ENCODE assay signal across 1 cellular context in genomic region chr21:43740497-43741156, GRCh38.
TF ChIP-seq lines count a peak whose summit lies in the region.

No MANE protein-coding gene starts in this region.

TF ChIP-seq in GM12878, 131 proteins besides CTCF, POLR2A, EP300 and RAD21 (continued from another document):
- TF ChIP-seq PBX3 (IDR thresholded peaks at IDR 0.05; ENCODE audit: insufficient replicate concordance, low read depth, low read length) (no peak), NFYA (IDR thresholded peaks at IDR 0.05; ENCODE audit: borderline replicate concordance, low read depth, low read length) (no peak), ZNF207 (IDR thresholded peaks at IDR 0.05; ENCODE audit: borderline replicate concordance) (no peak), BHLHE40 (IDR thresholded peaks at IDR 0.05; ENCODE audit: borderline replicate concordance in 1 of 2, low read depth in 2 of 2, low read length in 1 of 2) (no peak), MYB (IDR thresholded peaks at IDR 0.05; ENCODE audit: borderline replicate concordance, low read depth, low read length) (no peak), HDAC6 (IDR thresholded peaks at IDR 0.05; ENCODE audit: unreplicated experiment) (no peak), MYC (IDR thresholded peaks at IDR 0.05; ENCODE audit: insufficient read depth, insufficient read length, insufficient replicate concordance, low read length, severe bottlenecking) (no peak), NR2C2 (IDR thresholded peaks at IDR 0.05; ENCODE audit: borderline replicate concordance, control insufficient read depth, insufficient read length, low read depth) (no peak), MXI1 (IDR thresholded peaks at IDR 0.05; ENCODE audit: low read depth, low read length) (no peak), CBX3 (IDR thresholded peaks at IDR 0.05; ENCODE audit: borderline replicate concordance, low read depth) (no peak), E4F1 (IDR thresholded peaks at IDR 0.05; ENCODE audit: borderline replicate concordance, partially characterized antibody) (no peak), TBL1XR1 (IDR thresholded peaks at IDR 0.05; ENCODE audit: low read depth, low read length) (no peak), EZH2 (IDR thresholded peaks at IDR 0.05; ENCODE audit: borderline replicate concordance, control insufficient read depth, low read depth, low read length) (no peak), PAX8 (IDR thresholded peaks at IDR 0.05) (no peak)
